Comparison of ENCODE assay signal across 27 cellular contexts in genomic region chr6:23265270-23265669, GRCh38.
"Had no signal": no experiment of that assay in that cellular context is flagged by ENCODE, and none has a peak within 500 bp of the region (broad histone marks: within the 10 kb centered on the region; RNA-seq: fewer than 3 reads in every experiment).

No MANE protein-coding gene starts in this region.

- H3K27me3 ChIP-seq: neural progenitor cell, ovary, right lobe of liver, sigmoid colon, stomach, thyroid gland, tibial nerve, upper lobe of left lung, vagina had no signal

- H3K9ac ChIP-seq: neural progenitor cell, parathyroid adenoma had no signal

- H3K9me3 ChIP-seq: right lobe of liver, thyroid gland, vagina had no signal

- H3K36me3 ChIP-seq: neural progenitor cell, ovary, right lobe of liver, sigmoid colon, stomach, thoracic aorta, thyroid gland, tibial nerve, upper lobe of left lung, vagina had no signal

- H3K4me3 Mint-ChIP-seq: natural killer cell treated with Interleukin-12 subunit alpha and Interleukin-12 subunit beta and Interleukin-15 and Interleukin-18, amount 100 ng/mL, for 72 hours; neural progenitor cell; stimulated activated effector memory CD8-positive, alpha-beta T cell treated with anti-CD3 and anti-CD28 coated beads, Interleukin-12 subunit alpha, Interleukin-12 subunit beta, amount 100 ng/mL, for 72 hours; stimulated activated naive B cell treated with anti-CD40 and anti-IgM and Interleukin-4, amounts not matched to agents 10 μg/mL and 1 μg/mL and 100 μg/mL, for 72 hours; stimulated activated naive CD8-positive, alpha-beta T cell treated with anti-CD3 and anti-CD28 coated beads, Interleukin-15, Interleukin-2, amounts not matched to agents 100 ng/mL and 50 ng/mL, for 24 hours had no signal

- DNase-seq: occipital lobe; ovary; posterior cingulate gyrus; psoas muscle; right cardiac atrium; right lobe of liver; sigmoid colon; small intestine; stimulated activated CD4-positive, alpha-beta T cell treated with anti-CD3 and anti-CD28 coated beads, Interleukin-15, amount 100 ng/mL, for 24 hours; stimulated activated CD4-positive, alpha-beta T cell treated with anti-CD3 and anti-CD28 coated beads, Interleukin-2, amount 100 ng/mL, for 24 hours; stimulated activated CD4-positive, alpha-beta T cell treated with anti-CD3 and anti-CD28 coated beads, Interleukin-2, amount 100 ng/mL, for 48 hours; stimulated activated CD4-positive, alpha-beta T cell treated with anti-CD3 and anti-CD28 coated beads, Interleukin-4, amount 100 ng/mL, for 24 hours; stimulated activated naive B cell treated with anti-CD40 and anti-IgM and Interleukin-4, amounts not matched to agents 10 μg/mL and 1 μg/mL and 100 μg/mL, for 72 hours; stimulated activated naive CD4-positive, alpha-beta T cell treated with Interleukin-2 at 50 U/mL for 16 hours; stomach; thyroid gland; trophoblast cell; upper lobe of left lung had no signal

- H3K4me1 Mint-ChIP-seq: neural progenitor cell; stimulated activated effector memory CD8-positive, alpha-beta T cell treated with anti-CD3 and anti-CD28 coated beads, Interleukin-12 subunit alpha, Interleukin-12 subunit beta, amount 100 ng/mL, for 72 hours; stimulated activated naive B cell treated with anti-CD40 and anti-IgM and Interleukin-4, amounts not matched to agents 10 μg/mL and 1 μg/mL and 100 μg/mL, for 72 hours had no signal

- H3K4me2 ChIP-seq: neural progenitor cell had no signal

- H3K4me3 ChIP-seq: neural progenitor cell, ovary, psoas muscle, right lobe of liver, sigmoid colon, stomach, thoracic aorta, thyroid gland, tibial nerve, upper lobe of left lung, vagina had no signal

- H2AFZ ChIP-seq: neural progenitor cell, parathyroid adenoma had no signal

- H3K79me2 ChIP-seq: parathyroid adenoma had no signal

- H3K27ac ChIP-seq: neural progenitor cell, ovary, parathyroid adenoma, psoas muscle, right lobe of liver, sigmoid colon, stomach, thoracic aorta, thyroid gland, tibial nerve, upper lobe of left lung, vagina had no signal

- H3K27me3 Mint-ChIP-seq: natural killer cell treated with Interleukin-12 subunit alpha and Interleukin-12 subunit beta and Interleukin-15 and Interleukin-18, amount 100 ng/mL, for 72 hours; progenitor cell of endocrine pancreas; stimulated activated naive B cell treated with anti-CD40 and anti-IgM and Interleukin-4, amounts not matched to agents 10 μg/mL and 1 μg/mL and 100 μg/mL, for 72 hours; stimulated activated naive CD8-positive, alpha-beta T cell treated with anti-CD3 and anti-CD28 coated beads, Interleukin-15, Interleukin-2, amounts not matched to agents 100 ng/mL and 50 ng/mL, for 24 hours had no signal

- H3K4me1 ChIP-seq: neural progenitor cell, parathyroid adenoma, psoas muscle, sigmoid colon, stomach, thyroid gland, tibial nerve, upper lobe of left lung, vagina had no signal

- ATAC-seq: natural killer cell treated with Interleukin-12 subunit alpha and Interleukin-12 subunit beta and Interleukin-15 and Interleukin-18, amount 100 ng/mL, for 72 hours; psoas muscle; right cardiac atrium; stimulated activated effector memory CD8-positive, alpha-beta T cell treated with anti-CD3 and anti-CD28 coated beads, Interleukin-12 subunit alpha, Interleukin-12 subunit beta, amount 100 ng/mL, for 72 hours; stimulated activated naive B cell treated with anti-CD40 and anti-IgM and Interleukin-4, amounts not matched to agents 10 μg/mL and 1 μg/mL and 100 μg/mL, for 72 hours had no signal

- H3K27ac Mint-ChIP-seq: natural killer cell treated with Interleukin-12 subunit alpha and Interleukin-12 subunit beta and Interleukin-15 and Interleukin-18, amount 100 ng/mL, for 72 hours; neural progenitor cell; progenitor cell of endocrine pancreas; stimulated activated effector memory CD8-positive, alpha-beta T cell treated with anti-CD3 and anti-CD28 coated beads, Interleukin-12 subunit alpha, Interleukin-12 subunit beta, amount 100 ng/mL, for 72 hours; stimulated activated naive B cell treated with anti-CD40 and anti-IgM and Interleukin-4, amounts not matched to agents 10 μg/mL and 1 μg/mL and 100 μg/mL, for 72 hours; stimulated activated naive CD8-positive, alpha-beta T cell treated with anti-CD3 and anti-CD28 coated beads, Interleukin-15, Interleukin-2, amounts not matched to agents 100 ng/mL and 50 ng/mL, for 24 hours had no signal

- H3K36me3 Mint-ChIP-seq: stimulated activated effector memory CD8-positive, alpha-beta T cell treated with anti-CD3 and anti-CD28 coated beads, Interleukin-12 subunit alpha, Interleukin-12 subunit beta, amount 100 ng/mL, for 72 hours had no signal
